Comparison of ENCODE assay signal across 8 cellular contexts in genomic region chr5:180806351-180807011, GRCh38.
DNase-seq lines count a peak whose midpoint lies in the region; ATAC-seq and TF ChIP-seq lines count a peak whose summit lies in the region.

No MANE protein-coding gene starts in this region.

- no peak for ATAC-seq in GM21360 (IDR thresholded peaks at IDR 0.05; ENCODE audit: unreplicated experiment)

- no peak for TF ChIP-seq CTCF in nephron progenitor cell (IDR thresholded peaks at IDR 0.05)

- no peak overlapping the region for H3K27ac Mint-ChIP-seq in nephron progenitor cell

- H3K9me3 Mint-ChIP-seq in nephron progenitor cell, result no peaks in the 10 kb centered on the region

- H3K4me1 Mint-ChIP-seq in nephron progenitor cell, result peaks cover 78% of the 10 kb centered on the region

- H3K36me3 Mint-ChIP-seq in nephron progenitor cell (ENCODE audit: low read depth), result peaks cover 13% of the 10 kb centered on the region

- DNase-seq in CD1c-positive myeloid dendritic cell (ENCODE audit: extremely low spot score) (peak; percentile 46), NCI-H2171 (lab: John Stamatoyannopoulos, UW) (peak; percentile 15), cerebellar cortex (ENCODE audit: low spot score) (peak; percentile 53), nephron progenitor cell (no peak), DMS53 treated with DMSO at 0.1 percent for 48 hours (lab: John Stamatoyannopoulos, UW; ENCODE audit: unreplicated experiment) (no peak)
- no peak for DNase-seq in stimulated activated CD4-positive, alpha-beta T cell treated with anti-CD3 and anti-CD28 coated beads, Interleukin-1b, Interleukin-23, amount 100 ng/mL, for 48 hours
- DNase-seq in stimulated activated CD4-positive, alpha-beta T cell treated with anti-CD3 and anti-CD28 coated beads, Interleukin-2, amount 100 ng/mL, for 24 hours, result no peak

- peaks cover 2% of the 10 kb centered on the region for H3K27me3 Mint-ChIP-seq in nephron progenitor cell (ENCODE audit: low read depth, poor library complexity)

- peak overlapping the region; percentile 87 for H3K4me3 Mint-ChIP-seq in nephron progenitor cell

Comparison
In these comparisons a context has a peak if more than half of its experiments do, and no peak if none do; other contexts are left out.
1. DNase-seq: peak in CD1c-positive myeloid dendritic cell (single experiment), NCI-H2171 (single experiment) and cerebellar cortex (single experiment); none in nephron progenitor cell (single experiment), stimulated activated CD4-positive, alpha-beta T cell treated with anti-CD3 and anti-CD28 coated beads, Interleukin-1b, Interleukin-23, amount 100 ng/mL, for 48 hours (single experiment), stimulated activated CD4-positive, alpha-beta T cell treated with anti-CD3 and anti-CD28 coated beads, Interleukin-2, amount 100 ng/mL, for 24 hours (0 of 2) and DMS53 treated with DMSO at 0.1 percent for 48 hours (single experiment).